Comparison of ENCODE assay signal across 8 cellular contexts in the genomic region with DNA sequence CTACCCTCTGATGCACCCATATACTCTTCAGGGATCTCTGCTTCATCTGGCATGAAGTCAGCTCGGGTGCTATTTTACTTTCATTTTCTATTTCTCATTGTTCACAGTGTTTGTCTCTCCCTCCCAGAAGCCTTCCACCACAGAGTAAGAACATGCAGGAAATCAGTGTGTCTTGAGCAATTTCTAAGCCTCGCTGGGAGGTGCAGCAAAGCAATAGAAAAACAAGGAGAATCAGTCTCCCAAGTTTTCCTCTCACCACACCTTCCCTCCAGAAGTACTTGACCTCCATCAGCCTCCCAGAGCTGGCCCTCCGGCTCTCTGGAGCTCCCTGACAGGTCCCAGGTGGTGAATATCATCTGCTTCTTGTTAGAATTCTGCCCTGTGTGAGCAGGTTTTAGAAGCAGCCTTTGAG.
DNase-seq lines count a peak whose midpoint lies in the region; ATAC-seq, FAIRE-seq and TF ChIP-seq lines count a peak whose summit lies in the region.

No MANE protein-coding gene starts in this region.

- TF ChIP-seq POLR2A in right lobe of liver (IDR thresholded peaks at IDR 0.05) = no peak

- 3% methylated on average over 3 of the region's 3 CpGs for WGBS in right lobe of liver (ENCODE audit: insufficient coverage, low coverage, low lambda C conversion rate, missing lambda C conversion rate)

- 0 out of 2 replicates have a peak, but pooled peaks cover 3% of the 10 kb centered on the region for H3K4me1 ChIP-seq in Caco-2
- H3K4me1 ChIP-seq in right lobe of liver = peaks cover 0 to 3% (median 0%) of the 10 kb centered on the region in 4 donors

- intact Hi-C loops in Caco-2 (cut with micrococcal nuclease; ENCODE audit: unreplicated experiment) (no loop called here), right lobe of liver (cut with DNase I) (no loop called here)

- H3K27me3 Mint-ChIP-seq in Caco-2 (ENCODE audit: insufficient read depth, unreplicated experiment) = peaks cover 5% of the 10 kb centered on the region

- H3K36me3 ChIP-seq in Caco-2 (ENCODE audit: control insufficient read depth, insufficient read depth, low read length) (no peaks in the 10 kb centered on the region), right lobe of liver (no peaks in the 10 kb centered on the region)

- no peaks in the 10 kb centered on the region for H3K27me3 ChIP-seq in Caco-2 (replicated peaks; ENCODE audit: control insufficient read depth, insufficient read depth, low read length)
- no peaks in the 10 kb centered on the region for H3K27me3 ChIP-seq in right lobe of liver

- H3K36me3 Mint-ChIP-seq in Caco-2 (ENCODE audit: insufficient read depth, unreplicated experiment) = no peaks in the 10 kb centered on the region

- TF ChIP-seq CTCF in Caco-2 (IDR thresholded peaks at IDR 0.05; ENCODE audit: insufficient read depth in 1 of 2, low read depth in 1 of 2, low read length in 1 of 2, severe bottlenecking in 1 of 2, unreplicated experiment in 1 of 2) = no peak
- TF ChIP-seq CTCF in astrocyte of the spinal cord (IDR thresholded peaks at IDR 0.05; ENCODE audit: low read depth, low read length) = no peak
- no peak for TF ChIP-seq CTCF in right lobe of liver (IDR thresholded peaks at IDR 0.05)

- peaks cover 7% of the 10 kb centered on the region for H3K4me1 Mint-ChIP-seq in Caco-2 (ENCODE audit: low read depth, unreplicated experiment)

- H3K9me3 Mint-ChIP-seq in Caco-2 (ENCODE audit: unreplicated experiment) = peaks cover 30% of the 10 kb centered on the region

- peak overlapping the region; percentile 54 for H3K4me3 Mint-ChIP-seq in Caco-2 (ENCODE audit: unreplicated experiment)

- BruUV-seq in Caco-2 (replicated peaks; lab: Mats Ljungman, UMichigan) = no TSS peak

- H3K9me3 ChIP-seq in Caco-2 = no peaks in the 10 kb centered on the region
- peaks cover 0 to 2% (median 0%) of the 10 kb centered on the region in 4 donors for H3K9me3 ChIP-seq in right lobe of liver

- DNase-seq in Caco-2 = peak in 1 of 2 experiments; percentile 1
- DNase-seq in GM19240 (ENCODE audit: insufficient read length, low spot score) = peak; percentile 58
- peak; percentile 6 for DNase-seq in NK-92 treated with Interleukin-12 subunit alpha and Interleukin-12 subunit beta, amount 100 ng/mL, for 24 hours (lab: John Stamatoyannopoulos, UW)
- DNase-seq in astrocyte of the spinal cord (ENCODE audit: low read depth, low spot score) = peak; percentile 70
- DNase-seq in right lobe of liver = no peak
- peak; percentile 55 for DNase-seq in urothelium cell line (ENCODE audit: low spot score)
- no peak for DNase-seq in RKO (ENCODE audit: low spot score)

- in situ Hi-C loops in astrocyte of the spinal cord (cut with HindIII; ENCODE audit: low sequenced_read_pairs) = no loop called here

- H3K27ac Mint-ChIP-seq in Caco-2 (ENCODE audit: unreplicated experiment) = no peak overlapping the region

- H3K27ac ChIP-seq in right lobe of liver = peak overlapping the region in 1 of 3 donors; percentile 8

- POLR2A ChIA-PET in Caco-2 (lab: Charles Lee) = no interaction called here

- ATAC-seq in HG03175 (IDR thresholded peaks at IDR 0.05; ENCODE audit: unreplicated experiment) = peak; percentile 98
- peak; percentile 97 to 99 (median 98) for ATAC-seq in right lobe of liver

- CTCF ChIA-PET in Caco-2 (lab: Charles Lee) = no interaction called here

- H3K4me3 ChIP-seq in Caco-2 (ENCODE audit: low read depth, low read length) = peak overlapping the region; percentile 1; the same call in 1 of the 2 replicates
- peak overlapping the region; percentile 25 for H3K4me3 ChIP-seq in astrocyte of the spinal cord (ENCODE audit: low read depth, low read length)
- peak overlapping the region; percentile 5 to 53 (median 41) for H3K4me3 ChIP-seq in right lobe of liver

- no peak for FAIRE-seq in urothelium cell line (lab: Jason Lieb, UNC)

Comparison
In these comparisons a context has a peak if more than half of its experiments do, and no peak if none do; other contexts are left out.
1. DNase-seq: peak in GM19240 (single experiment), NK-92 treated with Interleukin-12 subunit alpha and Interleukin-12 subunit beta, amount 100 ng/mL, for 24 hours (single experiment), astrocyte of the spinal cord (single experiment) and urothelium cell line (single experiment); none in right lobe of liver (0 of 3) and RKO (single experiment).
2. Peak in every context shown above with its lines, with median percentiles within 50 percentile points of each other: H3K4me3 ChIP-seq.